11 cellular contexts compared by ENCODE assay signal in the genomic region with DNA sequence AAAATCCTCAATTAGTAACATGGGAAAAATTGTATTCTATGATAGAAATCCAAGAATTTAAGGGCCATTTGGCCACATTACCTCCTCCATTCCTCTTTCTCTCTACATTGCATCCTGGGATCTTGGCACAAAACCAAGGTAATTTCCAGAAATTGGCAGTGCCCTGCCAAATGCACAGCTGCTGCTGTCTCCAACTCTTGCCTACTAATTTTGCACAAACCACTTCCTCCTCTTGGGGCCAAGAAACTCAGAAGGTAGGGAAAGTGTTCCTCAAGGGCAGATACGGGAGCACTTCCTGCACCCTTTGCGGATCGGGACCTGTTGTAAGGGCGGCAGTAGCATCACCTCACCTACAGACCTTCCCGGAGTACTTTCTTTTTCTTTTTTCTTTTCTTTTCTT. TPM values are rescaled to one million over a fixed set of nuclear protein-coding genes. Genes with fewer than 3 reads are reported as not detected.
DNase-seq lines count a peak whose midpoint lies in the region; ATAC-seq and TF ChIP-seq lines count a peak whose summit lies in the region.
"Had no signal": no experiment of that assay in that cellular context is flagged by ENCODE, and none has a peak within 500 bp of the region (broad histone marks: within the 10 kb centered on the region; RNA-seq: fewer than 3 reads in every experiment).

No MANE protein-coding gene starts in this region.

- H3K27ac Mint-ChIP-seq in Caco-2 (ENCODE audit: unreplicated experiment) (no peak overlapping the region), T-cell (no peak overlapping the region)
- no peak overlapping the region for H3K27ac Mint-ChIP-seq in CD4-positive, alpha-beta T cell
- H3K27ac Mint-ChIP-seq: dendritic cell treated with granulocyte-macrophage colony-stimulating factor and Interleukin-4, amounts not matched to agents 40 ng/mL and 50 ng/mL, for 4 days had no signal

- no peak overlapping the region for H3K27ac ChIP-seq in BLaER1 treated with 17β-estradiol and CSF1 and Interleukin-3, amounts not matched to agents 10 nM and 100 nM
- no peak overlapping the region for H3K27ac ChIP-seq in CD4-positive, alpha-beta T cell (ENCODE audit: low read depth, low read length)
- H3K27ac ChIP-seq: hepatocyte, skin epidermis had no signal

- DNase-seq in LoVo (ENCODE audit: low spot score) (peak; percentile 40), RPMI7951 (ENCODE audit: low read depth) (peak; percentile 73), fibroblast of the aortic adventitia (ENCODE audit: low read depth) (peak; percentile 35), Caco-2 (no peak), T-cell (no peak)
- no peak for DNase-seq in CD4-positive, alpha-beta T cell

- ATAC-seq in CD4-positive, alpha-beta T cell (ENCODE audit: poor library complexity), result no peak
- ATAC-seq in T-cell (replicated peaks in 1 of 4), result no peak
- no peak for ATAC-seq in HG02678 (IDR thresholded peaks at IDR 0.05; ENCODE audit: unreplicated experiment)

- H3K27me3 Mint-ChIP-seq in Caco-2 (ENCODE audit: insufficient read depth, unreplicated experiment), result no peaks in the 10 kb centered on the region
- H3K27me3 Mint-ChIP-seq in CD4-positive, alpha-beta T cell, result peaks cover 4% of the 10 kb centered on the region
- H3K27me3 Mint-ChIP-seq in T-cell, result peaks cover 8 to 14% of the 10 kb centered on the region in 2 donors
- H3K27me3 Mint-ChIP-seq: dendritic cell treated with granulocyte-macrophage colony-stimulating factor and Interleukin-4, amounts not matched to agents 40 ng/mL and 50 ng/mL, for 4 days had no signal

- peak overlapping the region in 8 of 11 experiments; percentile 14 to 58 (median 30); a peak in 13 of 22 replicates for H3K4me2 ChIP-seq in BLaER1 treated with 17β-estradiol and CSF1 and Interleukin-3, amounts not matched to agents 10 nM and 100 nM
- H3K4me2 ChIP-seq: hepatocyte had no signal

- intact Hi-C loops in Caco-2 (cut with micrococcal nuclease; ENCODE audit: unreplicated experiment), result no loop called here
- intact Hi-C loops in CD4-positive, alpha-beta T cell (cut with DNase I, micrococcal nuclease), result no loop called here

- H3K36me3 Mint-ChIP-seq in Caco-2 (ENCODE audit: insufficient read depth, unreplicated experiment), result no peaks in the 10 kb centered on the region
- H3K36me3 Mint-ChIP-seq in CD4-positive, alpha-beta T cell (ENCODE audit: low read depth), result no peaks in the 10 kb centered on the region
- no peaks in the 10 kb centered on the region for H3K36me3 Mint-ChIP-seq in T-cell

- no peak overlapping the region for H3K9ac ChIP-seq in BLaER1 treated with 17β-estradiol and CSF1 and Interleukin-3, amounts not matched to agents 10 nM and 100 nM

- TF ChIP-seq CTCF in fibroblast of the aortic adventitia (IDR thresholded peaks at IDR 0.05; ENCODE audit: insufficient read depth, low read length) (no peak), Caco-2 (IDR thresholded peaks at IDR 0.05; ENCODE audit: insufficient read depth in 1 of 2, low read depth in 1 of 2, low read length in 1 of 2, severe bottlenecking in 1 of 2, unreplicated experiment in 1 of 2) (no peak)
- TF ChIP-seq CTCF in CD4-positive, alpha-beta T cell (IDR thresholded peaks at IDR 0.05), result no peak

- POLR2A ChIA-PET in Caco-2 (lab: Charles Lee) (no interaction called here), T-cell (lab: Charles Lee) (no interaction called here)
- POLR2A ChIA-PET in CD4-positive, alpha-beta T cell (lab: Charles Lee), result no interaction called here

- peaks cover 22% of the 10 kb centered on the region for H3K9me3 Mint-ChIP-seq in Caco-2 (ENCODE audit: unreplicated experiment)
- H3K9me3 Mint-ChIP-seq in CD4-positive, alpha-beta T cell, result no peaks in the 10 kb centered on the region
- H3K9me3 Mint-ChIP-seq in T-cell, result no peaks in the 10 kb centered on the region
- H3K9me3 Mint-ChIP-seq: dendritic cell treated with granulocyte-macrophage colony-stimulating factor and Interleukin-4, amounts not matched to agents 40 ng/mL and 50 ng/mL, for 4 days had no signal

- H3K4me3 ChIP-seq in BLaER1 treated with 17β-estradiol and CSF1 and Interleukin-3, amounts not matched to agents 10 nM and 100 nM, result no peak overlapping the region
- no peak overlapping the region for H3K4me3 ChIP-seq in fibroblast of the aortic adventitia (ENCODE audit: low read depth, low read length)
- no peak overlapping the region for H3K4me3 ChIP-seq in Caco-2 (ENCODE audit: low read depth, low read length)
- H3K4me3 ChIP-seq: hepatocyte, skin epidermis had no signal

- peaks cover 0 to 22% (median 7%) of the 10 kb centered on the region in 10 experiments; a peak in 14 of 20 replicates for H3K4me1 ChIP-seq in BLaER1 treated with 17β-estradiol and CSF1 and Interleukin-3, amounts not matched to agents 10 nM and 100 nM
- no peaks in the 10 kb centered on the region; the same call in 1 of the 2 replicates for H3K4me1 ChIP-seq in Caco-2

- no TSS peak for BruUV-seq in Caco-2 (replicated peaks; lab: Mats Ljungman, UMichigan)

- CTCF ChIA-PET in Caco-2 (lab: Charles Lee) (no interaction called here), T-cell (lab: Charles Lee) (no interaction called here)
- CTCF ChIA-PET in CD4-positive, alpha-beta T cell (lab: Charles Lee), result no interaction called here

- H3K4me3 Mint-ChIP-seq in Caco-2 (ENCODE audit: unreplicated experiment) (no peak overlapping the region), T-cell (no peak overlapping the region)
- H3K4me3 Mint-ChIP-seq in CD4-positive, alpha-beta T cell, result no peak overlapping the region
- H3K4me3 Mint-ChIP-seq: dendritic cell treated with granulocyte-macrophage colony-stimulating factor and Interleukin-4, amounts not matched to agents 40 ng/mL and 50 ng/mL, for 4 days had no signal

- no peaks in the 10 kb centered on the region for H3K9me3 ChIP-seq in BLaER1 treated with 17β-estradiol and CSF1 and Interleukin-3, amounts not matched to agents 10 nM and 100 nM (replicated peaks in 1 of 11)
- H3K9me3 ChIP-seq in Caco-2, result peaks cover 3% of the 10 kb centered on the region; the same call in 1 of the 2 replicates
- no peaks in the 10 kb centered on the region for H3K9me3 ChIP-seq in CD4-positive, alpha-beta T cell (ENCODE audit: control insufficient read depth, low read length)

- no peaks in the 10 kb centered on the region for H3K36me3 ChIP-seq in BLaER1 treated with 17β-estradiol and CSF1 and Interleukin-3, amounts not matched to agents 10 nM and 100 nM
- H3K36me3 ChIP-seq in Caco-2 (ENCODE audit: control insufficient read depth, insufficient read depth, low read length), result no peaks in the 10 kb centered on the region; the same call in 1 of the 2 replicates

- peaks cover 19% of the 10 kb centered on the region for H3K4me1 Mint-ChIP-seq in Caco-2 (ENCODE audit: low read depth, unreplicated experiment)
- H3K4me1 Mint-ChIP-seq in CD4-positive, alpha-beta T cell (ENCODE audit: low read depth), result no peaks in the 10 kb centered on the region
- H3K4me1 Mint-ChIP-seq in T-cell, result no peaks in the 10 kb centered on the region

- no peaks in the 10 kb centered on the region for H3K27me3 ChIP-seq in BLaER1 treated with 17β-estradiol and CSF1 and Interleukin-3, amounts not matched to agents 10 nM and 100 nM
- no peaks in the 10 kb centered on the region for H3K27me3 ChIP-seq in Caco-2 (replicated peaks; ENCODE audit: control insufficient read depth, insufficient read depth, low read length)
- H3K27me3 ChIP-seq in CD4-positive, alpha-beta T cell (ENCODE audit: control insufficient read depth, insufficient read depth, low read length), result no peaks in the 10 kb centered on the region
- H3K27me3 ChIP-seq: hepatocyte had no signal

- no peaks in the 10 kb centered on the region for H4K20me1 ChIP-seq in BLaER1 treated with 17β-estradiol and CSF1 and Interleukin-3, amounts not matched to agents 10 nM and 100 nM

RNA-seq across cellular contexts. Expression of gene MAP3K13, which starts 57.8 kb away (rescaled TPM):
- total RNA-seq in RPMI7951 (2014; rRNA removed; shearing (Covaris generic)), result 31.0 and 33.1 TPM in 2 replicates
- 13.0 and 21.9 TPM in 2 replicates for total RNA-seq in fibroblast of the aortic adventitia (ENCODE audit: low replicate concordance)
- total RNA-seq in Caco-2 (2022), result 20.1 and 26.2 TPM in 2 replicates
- total RNA-seq in CD4-positive, alpha-beta T cell, result 1 to 10 TPM; 4.3 to 5.7 TPM
- total RNA-seq in T-cell, result 1 to 10 TPM; 6.4 to 9.2 (median 7.7) TPM

Comparison
In these comparisons a context has a peak if more than half of its experiments do, and no peak if none do; other contexts are left out.
1. DNase-seq: peak in LoVo (single experiment), RPMI7951 (single experiment) and fibroblast of the aortic adventitia (single experiment); none in Caco-2 (0 of 2), CD4-positive, alpha-beta T cell (0 of 10) and T-cell (0 of 34).